Comparison of ENCODE assay signal across 12 cellular contexts in the genomic region with DNA sequence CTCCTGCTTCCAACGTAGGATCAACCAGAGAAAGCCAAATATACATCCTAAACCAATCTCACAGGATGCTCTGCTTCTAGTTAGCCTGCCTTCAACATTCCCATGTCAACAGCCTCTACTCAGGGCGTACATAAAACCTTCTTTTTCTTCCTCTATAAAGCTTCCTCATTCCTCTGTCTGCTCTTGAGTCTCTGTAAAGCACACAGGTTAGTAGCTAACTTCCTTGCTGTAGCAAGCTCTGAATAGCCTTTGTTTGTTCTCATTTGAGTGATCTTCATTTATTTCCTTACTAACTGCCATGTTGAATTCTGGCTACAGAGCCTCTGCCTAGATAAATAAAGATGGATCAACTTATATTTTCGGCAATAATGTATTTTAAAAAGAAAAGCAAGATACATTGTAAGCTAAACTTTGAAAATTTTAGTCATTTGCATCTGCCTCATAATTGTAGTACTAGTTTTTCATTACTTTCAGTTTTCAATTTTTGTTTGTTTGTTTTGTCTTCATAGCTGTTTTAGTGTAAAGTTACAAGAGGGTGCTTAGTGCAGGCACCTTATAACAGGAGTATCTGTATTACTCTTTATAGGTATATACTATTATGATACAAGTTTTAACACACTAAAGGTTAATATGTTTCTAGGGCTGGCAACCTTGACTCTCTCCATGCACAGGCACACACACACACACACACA.
DNase-seq lines count a peak whose midpoint lies in the region; ATAC-seq lines count a peak whose summit lies in the region.
"Had no signal": no experiment of that assay in that cellular context is flagged by ENCODE, and none has a peak within 500 bp of the region (broad histone marks: within the 10 kb centered on the region; RNA-seq: fewer than 3 reads in every experiment).

No MANE protein-coding gene starts in this region.

- H3K4me3 Mint-ChIP-seq in activated naive CD4-positive, alpha-beta T cell treated with anti-CD3 and anti-CD28 coated beads for 36 hours, result no peak overlapping the region

- H3K36me3 Mint-ChIP-seq in activated naive CD4-positive, alpha-beta T cell treated with anti-CD3 and anti-CD28 coated beads for 36 hours (ENCODE audit: low read depth), result no peaks in the 10 kb centered on the region

- DNase-seq in kidney glomerular epithelial cell (lab: John Stamatoyannopoulos, UW) (peak; percentile 4), Right ventricle myocardium superior (no peak), COLO829 (ENCODE audit: low spot score) (no peak), NCI-H2107 treated with DMSO at 0.1 percent for 48 hours (lab: John Stamatoyannopoulos, UW; ENCODE audit: unreplicated experiment) (no peak)
- no peak for DNase-seq in activated naive CD4-positive, alpha-beta T cell treated with anti-CD3 and anti-CD28 coated beads for 36 hours
- DNase-seq: caudate nucleus, foreskin melanocyte, SK-N-SH, stomach had no signal

- H3K9me3 Mint-ChIP-seq in activated naive CD4-positive, alpha-beta T cell treated with anti-CD3 and anti-CD28 coated beads for 36 hours, result no peaks in the 10 kb centered on the region

- intact Hi-C loops in Right ventricle myocardium superior (cut with DNase I), result no loop called here
- intact Hi-C loops in activated naive CD4-positive, alpha-beta T cell treated with anti-CD3 and anti-CD28 coated beads for 36 hours (cut with micrococcal nuclease), result no loop called here

- CTCF ChIA-PET in activated naive CD4-positive, alpha-beta T cell treated with anti-CD3 and anti-CD28 coated beads for 36 hours (lab: Charles Lee), result interaction anchor here (0.7 kb wide), 1 partner anchor 66 kb away, joined by 3 read pairs; no protein-coding TSS in a partner anchor

- no peak overlapping the region for H3K27ac Mint-ChIP-seq in activated naive CD4-positive, alpha-beta T cell treated with anti-CD3 and anti-CD28 coated beads for 36 hours

- H3K27me3 Mint-ChIP-seq in activated naive CD4-positive, alpha-beta T cell treated with anti-CD3 and anti-CD28 coated beads for 36 hours (ENCODE audit: low read depth), result no peaks in the 10 kb centered on the region

- H3K4me1 Mint-ChIP-seq in activated naive CD4-positive, alpha-beta T cell treated with anti-CD3 and anti-CD28 coated beads for 36 hours (ENCODE audit: low read depth), result no peaks in the 10 kb centered on the region

- ATAC-seq in GM18909 (IDR thresholded peaks at IDR 0.05; ENCODE audit: poor library complexity, unreplicated experiment) (peak; percentile 62), GM21737 (IDR thresholded peaks at IDR 0.05; ENCODE audit: unreplicated experiment) (peak; percentile 60), HG03354 (IDR thresholded peaks at IDR 0.05; ENCODE audit: poor library complexity, severe bottlenecking, unreplicated experiment) (peak; percentile 62), Right ventricle myocardium superior (ENCODE audit: poor library complexity) (no peak)
